1 cellular context compared by ENCODE assay signal in genomic region chr16:81889896-81890634, GRCh38.
A peak's percentile ranks its signal among the peaks of the same experiment; 100 is the strongest.
TF ChIP-seq lines count a peak whose summit lies in the region.

No MANE protein-coding gene starts in this region.

TF ChIP-seq in HepG2, 621 proteins besides CTCF, POLR2A, EP300 and RAD21 (continued from another document):
- TF ChIP-seq ZNF800 (CRISPR knock-in tag; IDR thresholded peaks at IDR 0.05) (no peak), ELF3 (CRISPR knock-in tag; IDR thresholded peaks at IDR 0.05) (0 out of 2 replicates have a peak, but pooled peaks have one; percentile 24), ZBTB38 (CRISPR knock-in tag; IDR thresholded peaks at IDR 0.05) (no peak), ATF2 (CRISPR knock-in tag; IDR thresholded peaks at IDR 0.05) (no peak), ZNF33B (CRISPR knock-in tag; IDR thresholded peaks at IDR 0.05) (no peak), ZNF335 (CRISPR knock-in tag; IDR thresholded peaks at IDR 0.05) (no peak), LCORL (IDR thresholded peaks at IDR 0.05) (no peak), LCORL (CRISPR knock-in tag; IDR thresholded peaks at IDR 0.05) (no peak), SMC3 (IDR thresholded peaks at IDR 0.05; ENCODE audit: low read length) (peak; percentile 72), MBD4 (IDR thresholded peaks at IDR 0.05; ENCODE audit: borderline replicate concordance, low read length) (no peak), MIXL1 (CRISPR knock-in tag; IDR thresholded peaks at IDR 0.05) (peak; percentile 67; the same call in 1 of the 2 replicates), NR0B2 (CRISPR knock-in tag; IDR thresholded peaks at IDR 0.05) (no peak), SPEN (CRISPR knock-in tag; IDR thresholded peaks at IDR 0.05; ENCODE audit: low read depth) (no peak), REPIN1 (CRISPR knock-in tag; IDR thresholded peaks at IDR 0.05; ENCODE audit: borderline replicate concordance, low read depth) (peak; percentile 51; the same call in 1 of the 2 replicates), MLLT10 (CRISPR knock-in tag; IDR thresholded peaks at IDR 0.05) (no peak), ZNF331 (CRISPR knock-in tag; IDR thresholded peaks at IDR 0.05) (peak; percentile 48; the same call in 1 of the 2 replicates), ZNF468 (CRISPR knock-in tag; IDR thresholded peaks at IDR 0.05) (no peak), CBX2 (IDR thresholded peaks at IDR 0.05; ENCODE audit: low read depth, low read length) (no peak), CBX2 (CRISPR knock-in tag; IDR thresholded peaks at IDR 0.05; ENCODE audit: low read depth) (no peak), ZNF766 (CRISPR knock-in tag; IDR thresholded peaks at IDR 0.05; ENCODE audit: borderline replicate concordance) (no peak), FOXK1 (CRISPR knock-in tag; IDR thresholded peaks at IDR 0.05; ENCODE audit: borderline replicate concordance, low read depth) (peak; percentile 44; the same call in 1 of the 2 replicates), ISL2 (CRISPR knock-in tag; IDR thresholded peaks at IDR 0.05) (no peak), NRL (CRISPR knock-in tag; IDR thresholded peaks at IDR 0.05; ENCODE audit: borderline replicate concordance) (no peak), KDM6A (CRISPR knock-in tag; IDR thresholded peaks at IDR 0.05; ENCODE audit: low read depth) (no peak), PITX1 (CRISPR knock-in tag; IDR thresholded peaks at IDR 0.05) (peak; percentile 82), ATM (IDR thresholded peaks at IDR 0.05; ENCODE audit: borderline replicate concordance) (no peak), ZNF501 (CRISPR knock-in tag; IDR thresholded peaks at IDR 0.05) (no peak), ZNF619 (CRISPR knock-in tag; IDR thresholded peaks at IDR 0.05) (no peak), ZNF646 (CRISPR knock-in tag; IDR thresholded peaks at IDR 0.05) (no peak), ZNF605 (CRISPR knock-in tag; IDR thresholded peaks at IDR 0.05) (no peak), THRA (CRISPR knock-in tag; IDR thresholded peaks at IDR 0.05; ENCODE audit: borderline replicate concordance) (0 out of 2 replicates have a peak, but pooled peaks have one; percentile 12), IRF2 (CRISPR knock-in tag; IDR thresholded peaks at IDR 0.05) (peak; percentile 40; the same call in 1 of the 2 replicates), MAZ (IDR thresholded peaks at IDR 0.05; ENCODE audit: borderline replicate concordance, low read depth, low read length) (no peak), MAZ (CRISPR knock-in tag; IDR thresholded peaks at IDR 0.05; ENCODE audit: low read depth) (no peak), IKZF4 (CRISPR knock-in tag; IDR thresholded peaks at IDR 0.05; ENCODE audit: borderline replicate concordance, low read depth, not compliant biosample characterization) (no peak), NONO (IDR thresholded peaks at IDR 0.05) (no peak), NONO (CRISPR knock-in tag; conservative IDR thresholded peaks at IDR 0.05) (no peak), HMG20A (CRISPR knock-in tag; IDR thresholded peaks at IDR 0.05; ENCODE audit: borderline replicate concordance) (0 out of 2 replicates have a peak, but pooled peaks have one; percentile 21), ZBTB26 (CRISPR knock-in tag; IDR thresholded peaks at IDR 0.05; ENCODE audit: borderline replicate concordance) (no peak), GATAD2A (CRISPR knock-in tag; IDR thresholded peaks at IDR 0.05) (peak; percentile 29; the same call in 1 of the 2 replicates), TSC22D2 (CRISPR knock-in tag; IDR thresholded peaks at IDR 0.05; ENCODE audit: borderline replicate concordance) (0 out of 2 replicates have a peak, but pooled peaks have one; percentile 42), GFI1 (CRISPR knock-in tag; IDR thresholded peaks at IDR 0.05; ENCODE audit: borderline replicate concordance) (no peak), CHCHD3 (CRISPR knock-in tag; IDR thresholded peaks at IDR 0.05) (no peak), TEAD3 (CRISPR knock-in tag; optimal IDR thresholded peaks at IDR 0.05; ENCODE audit: borderline replicate concordance) (peak; percentile 20), ONECUT2 (CRISPR knock-in tag; IDR thresholded peaks at IDR 0.05) (0 out of 2 replicates have a peak, but pooled peaks have one; percentile 11)
- TF ChIP-seq, protein P1, sequence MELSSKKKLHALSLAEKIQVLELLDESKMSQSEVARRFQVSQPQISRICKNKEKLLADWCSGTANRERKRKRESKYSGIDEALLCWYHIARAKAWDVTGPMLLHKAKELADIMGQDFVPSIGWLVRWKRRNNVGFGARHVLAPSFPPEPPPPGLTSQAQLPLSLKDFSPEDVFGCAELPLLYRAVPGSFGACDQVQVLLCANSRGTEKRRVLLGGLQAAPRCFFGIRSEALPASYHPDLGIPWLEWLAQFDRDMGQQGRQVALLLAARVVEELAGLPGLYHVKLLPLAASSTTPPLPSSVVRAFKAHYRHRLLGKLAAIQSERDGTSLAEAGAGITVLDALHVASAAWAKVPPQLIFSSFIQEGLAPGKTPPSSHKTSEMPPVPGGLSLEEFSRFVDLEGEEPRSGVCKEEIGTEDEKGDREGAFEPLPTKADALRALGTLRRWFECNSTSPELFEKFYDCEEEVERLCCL (CRISPR knock-in tag; IDR thresholded peaks at IDR 0.05; ENCODE audit: borderline replicate concordance) = no peak
- TF ChIP-seq, protein P2, sequence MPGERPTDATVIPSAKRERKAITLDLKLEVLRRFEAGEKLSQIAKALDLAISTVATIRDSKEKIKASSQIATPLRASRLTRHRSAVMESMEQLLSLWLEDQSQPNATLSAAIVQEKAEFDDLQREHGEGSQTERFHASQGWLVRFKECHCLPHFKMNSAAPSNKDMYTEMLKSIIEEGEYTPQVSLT (CRISPR knock-in tag; IDR thresholded peaks at IDR 0.05; ENCODE audit: borderline replicate concordance, low read depth) = no peak
- TF ChIP-seq, protein P3, sequence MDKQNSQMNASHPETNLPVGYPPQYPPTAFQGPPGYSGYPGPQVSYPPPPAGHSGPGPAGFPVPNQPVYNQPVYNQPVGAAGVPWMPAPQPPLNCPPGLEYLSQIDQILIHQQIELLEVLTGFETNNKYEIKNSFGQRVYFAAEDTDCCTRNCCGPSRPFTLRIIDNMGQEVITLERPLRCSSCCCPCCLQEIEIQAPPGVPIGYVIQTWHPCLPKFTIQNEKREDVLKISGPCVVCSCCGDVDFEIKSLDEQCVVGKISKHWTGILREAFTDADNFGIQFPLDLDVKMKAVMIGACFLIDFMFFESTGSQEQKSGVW (CRISPR knock-in tag; IDR thresholded peaks at IDR 0.05; ENCODE audit: borderline replicate concordance) = no peak
- TF ChIP-seq, protein P4, sequence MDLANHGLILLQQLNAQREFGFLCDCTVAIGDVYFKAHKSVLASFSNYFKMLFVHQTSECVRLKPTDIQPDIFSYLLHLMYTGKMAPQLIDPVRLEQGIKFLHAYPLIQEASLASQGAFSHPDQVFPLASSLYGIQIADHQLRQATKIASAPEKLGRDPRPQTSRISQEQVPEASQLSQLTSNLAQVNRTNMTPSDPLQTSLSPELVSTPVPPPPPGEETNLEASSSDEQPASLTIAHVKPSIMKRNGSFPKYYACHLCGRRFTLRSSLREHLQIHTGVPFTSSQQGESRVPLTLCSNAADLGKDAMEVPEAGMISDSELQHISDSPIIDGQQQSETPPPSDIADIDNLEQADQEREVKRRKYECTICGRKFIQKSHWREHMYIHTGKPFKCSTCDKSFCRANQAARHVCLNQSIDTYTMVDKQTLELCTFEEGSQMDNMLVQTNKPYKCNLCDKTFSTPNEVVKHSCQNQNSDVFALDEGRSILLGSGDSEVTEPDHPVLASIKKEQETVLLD (CRISPR knock-in tag; IDR thresholded peaks at IDR 0.05; ENCODE audit: low read depth) = no peak
